1 cellular context compared by ENCODE assay signal in genomic region chr6:87118054-87118453, GRCh38.
TF ChIP-seq lines count a peak whose summit lies in the region.

No MANE protein-coding gene starts in this region.

TF ChIP-seq in HepG2, 621 proteins besides CTCF, POLR2A, EP300 and RAD21 (continued from another document):
- TF ChIP-seq ZFP41 (CRISPR knock-in tag; IDR thresholded peaks at IDR 0.05; ENCODE audit: borderline replicate concordance) (no peak), POLR2AphosphoS5 (IDR thresholded peaks at IDR 0.05; ENCODE audit: low read depth, low read length) (no peak), FOSL2 (CRISPR knock-in tag; IDR thresholded peaks at IDR 0.05) (peak; percentile 45; the same call in 1 of the 2 replicates)
